31 cellular contexts compared by ENCODE assay signal in genomic region chr19:43760941-43761340, GRCh38. TPM values are rescaled to one million over a fixed set of nuclear protein-coding genes. Genes with fewer than 3 reads are reported as not detected.
DNase-seq lines count a peak whose midpoint lies in the region; FAIRE-seq and TF ChIP-seq lines count a peak whose summit lies in the region.
"Had no signal": no experiment of that assay in that cellular context is flagged by ENCODE, and none has a peak within 500 bp of the region (broad histone marks: within the 10 kb centered on the region; RNA-seq: fewer than 3 reads in every experiment).

No MANE protein-coding gene starts in this region.

- intact Hi-C loops in activated CD4-positive, alpha-beta T cell treated with anti-CD3 and anti-CD28 coated beads, Interleukin-2, amount 10 ng/mL, durations not matched to agents 24 days and 14 days (cut with micrococcal nuclease) = loop anchor here (10.0 kb wide), 1 partner anchor 994 kb away; no protein-coding TSS in a partner anchor

- peaks cover 78% of the 10 kb centered on the region for H3K4me1 Mint-ChIP-seq in activated CD4-positive, alpha-beta T cell treated with anti-CD3 and anti-CD28 coated beads, Interleukin-2, amount 10 ng/mL, durations not matched to agents 24 days and 14 days
- peaks cover 46% of the 10 kb centered on the region for H3K4me1 Mint-ChIP-seq in astrocyte (ENCODE audit: low read depth, unreplicated experiment)

- POLR2A ChIA-PET in HEK293 (lab: Yijun Ruan, JAX) = interaction anchor here (1.2 kb wide), 1 partner anchor 92 kb away, joined by 7 read pairs; no protein-coding TSS in a partner anchor

- H3K9me3 Mint-ChIP-seq in activated CD4-positive, alpha-beta T cell treated with anti-CD3 and anti-CD28 coated beads, Interleukin-2, amount 10 ng/mL, durations not matched to agents 24 days and 14 days = no peaks in the 10 kb centered on the region
- H3K9me3 Mint-ChIP-seq in astrocyte (ENCODE audit: unreplicated experiment) = no peaks in the 10 kb centered on the region

- no peak overlapping the region for H3K9ac ChIP-seq in astrocyte (ENCODE audit: low read length)

- H3K36me3 ChIP-seq in HEK293 (ENCODE audit: control insufficient read depth in 2 of 2, insufficient read depth in 1 of 2, low read length in 2 of 2) (peaks cover 4 to 6% of the 10 kb centered on the region in 2 experiments; a peak in 2 of 3 replicates), astrocyte (ENCODE audit: insufficient read depth, low read length) (no peaks in the 10 kb centered on the region), osteoblast (ENCODE audit: insufficient read depth, low read length) (no peaks in the 10 kb centered on the region)

- no peak for FAIRE-seq in astrocyte (lab: Jason Lieb, UNC)
- FAIRE-seq: D721Med, GM18507, HepG2, K562 had no signal

- H3K9me3 ChIP-seq in HEK293 (ENCODE audit: control insufficient read depth, insufficient read depth, low read depth, low read length) (no peaks in the 10 kb centered on the region), astrocyte (ENCODE audit: insufficient read depth, low read depth, low read length) (no peaks in the 10 kb centered on the region), osteoblast (ENCODE audit: low read depth, low read length) (no peaks in the 10 kb centered on the region)
- H3K9me3 ChIP-seq: HAP-1, SJSA1 had no signal

- no peak overlapping the region for H3K4me3 Mint-ChIP-seq in activated CD4-positive, alpha-beta T cell treated with anti-CD3 and anti-CD28 coated beads, Interleukin-2, amount 10 ng/mL, durations not matched to agents 24 days and 14 days
- no peak overlapping the region for H3K4me3 Mint-ChIP-seq in astrocyte (ENCODE audit: unreplicated experiment)

- peaks cover 55% of the 10 kb centered on the region for H3K36me3 Mint-ChIP-seq in activated CD4-positive, alpha-beta T cell treated with anti-CD3 and anti-CD28 coated beads, Interleukin-2, amount 10 ng/mL, durations not matched to agents 24 days and 14 days (ENCODE audit: low read depth)
- H3K36me3 Mint-ChIP-seq in astrocyte (ENCODE audit: low read depth, unreplicated experiment) = no peaks in the 10 kb centered on the region

- H4K20me1 ChIP-seq in astrocyte (ENCODE audit: insufficient read depth, low read length) = no peaks in the 10 kb centered on the region
- no peaks in the 10 kb centered on the region for H4K20me1 ChIP-seq in osteoblast (ENCODE audit: insufficient read depth, low read length)

- no peak overlapping the region for H3K4me2 ChIP-seq in astrocyte (ENCODE audit: low read length)
- no peak overlapping the region for H3K4me2 ChIP-seq in osteoblast (ENCODE audit: insufficient read depth, low read length)
- H3K4me2 ChIP-seq: PC-9 had no signal

- H3K27me3 ChIP-seq in astrocyte (ENCODE audit: insufficient read depth, low read length) (no peaks in the 10 kb centered on the region), osteoblast (ENCODE audit: insufficient read depth, low read length) (no peaks in the 10 kb centered on the region)
- H3K27me3 ChIP-seq: SJSA1 had no signal

- CTCF ChIA-PET in HEK293 (lab: Yijun Ruan, JAX) = interaction anchor here (0.5 to 3.4 kb wide), 4 partner anchors 15 to 149 kb away, joined by 3 to 27 read pairs (median 6); no protein-coding TSS in a partner anchor

- H3K79me2 ChIP-seq in astrocyte (ENCODE audit: insufficient read depth, low read length) (peaks cover 5% of the 10 kb centered on the region), osteoblast (ENCODE audit: insufficient read depth, low read length) (no peaks in the 10 kb centered on the region)

- no peak overlapping the region for H3K4me3 ChIP-seq in HEK293 (ENCODE audit: low read depth, low read length)
- H3K4me3 ChIP-seq in astrocyte (ENCODE audit: insufficient read depth, low read depth, low read length) = no peak overlapping the region
- H3K4me3 ChIP-seq in osteoblast (ENCODE audit: insufficient read depth, low read length) = no peak overlapping the region
- H3K4me3 ChIP-seq: HAP-1, K562, PC-9, SJSA1 had no signal

- DNase-seq in activated CD4-positive, alpha-beta T cell treated with anti-CD3 and anti-CD28 coated beads, Interleukin-2, amount 10 ng/mL, durations not matched to agents 24 days and 14 days = no peak
- no peak for DNase-seq in activated CD4-positive, alpha-beta T cell treated with anti-CD3 and anti-CD28 coated beads, Interleukin-2, amount 50 U/mL, for 1 hour
- no peak for DNase-seq in astrocyte (ENCODE audit: low read depth)
- DNase-seq in osteoblast (ENCODE audit: insufficient read length, low spot score, missing footprints) = no peak
- DNase-seq in NCI-H128 (lab: John Stamatoyannopoulos, UW; ENCODE audit: unreplicated experiment) = no peak
- no peak for DNase-seq in occipital lobe (lab: John Stamatoyannopoulos, UW)
- DNase-seq in midbrain (lab: John Stamatoyannopoulos, UW) = no peak
- DNase-seq: 8988T; ACHN; GOT3; Kasumi-1; NCI-H1092 treated with DMSO at 0.1 percent for 48 hours; NCI-H1436 treated with DMSO at 0.1 percent for 48 hours; NCI-H187 treated with DMSO at 0.1 percent for 48 hours; NCI-H2107; NCI-H526; NCI-H82; NK-92 treated with Interleukin-12 subunit alpha and Interleukin-12 subunit beta, amount 100 ng/mL, for 24 hours; PC-9; Right ventricle myocardium superior had no signal

- TF ChIP-seq CTCF in HEK293 (tag by site-specific recombination; IDR thresholded peaks at IDR 0.05) (no peak), astrocyte (IDR thresholded peaks at IDR 0.05; ENCODE audit: insufficient read depth, low read depth, low read length) (no peak), osteoblast (IDR thresholded peaks at IDR 0.05; ENCODE audit: extremely low read depth, low read depth, low read length) (no peak)

- H3K4me1 ChIP-seq in HEK293 (ENCODE audit: control insufficient read depth, insufficient read depth, low read length) (peaks cover 23% of the 10 kb centered on the region), astrocyte (ENCODE audit: insufficient read depth, low read length) (peaks cover 62% of the 10 kb centered on the region), osteoblast (ENCODE audit: insufficient read depth, low read length) (peaks cover 80% of the 10 kb centered on the region)

- H3K27ac Mint-ChIP-seq in activated CD4-positive, alpha-beta T cell treated with anti-CD3 and anti-CD28 coated beads, Interleukin-2, amount 10 ng/mL, durations not matched to agents 24 days and 14 days = peak overlapping the region; percentile 2
- H3K27ac Mint-ChIP-seq in astrocyte (ENCODE audit: unreplicated experiment) = no peak overlapping the region

- H3K27me3 Mint-ChIP-seq in activated CD4-positive, alpha-beta T cell treated with anti-CD3 and anti-CD28 coated beads, Interleukin-2, amount 10 ng/mL, durations not matched to agents 24 days and 14 days = no peaks in the 10 kb centered on the region
- H3K27me3 Mint-ChIP-seq in astrocyte (ENCODE audit: low read depth, unreplicated experiment) = no peaks in the 10 kb centered on the region

- H3K27ac ChIP-seq in HEK293 (ENCODE audit: extremely low read depth, low read depth, low read length) (no peak overlapping the region), astrocyte (ENCODE audit: low read depth, low read length) (peak overlapping the region; percentile 59), osteoblast (ENCODE audit: low read depth, low read length) (peak overlapping the region; percentile 89)
- H3K27ac ChIP-seq: PC-9, SJSA1 had no signal

- H2AFZ ChIP-seq in astrocyte (ENCODE audit: low read depth, low read length) (no peak overlapping the region), osteoblast (ENCODE audit: low read length) (no peak overlapping the region)
- H2AFZ ChIP-seq: PC-9 had no signal

TF ChIP-seq in HEK293, 187 proteins besides CTCF, POLR2A, EP300 and RAD21:
- TF ChIP-seq FEZF1 (tag by site-specific recombination; IDR thresholded peaks at IDR 0.05) (no peak), ZNF175 (tag by site-specific recombination; IDR thresholded peaks at IDR 0.05) (no peak), SP7 (tag by site-specific recombination; IDR thresholded peaks at IDR 0.05) (0 out of 2 replicates have a peak, but pooled peaks have one; percentile 38)

RNA-seq across cellular contexts. Expression of gene SMG9, which starts 6.2 kb away (rescaled TPM):
- 83.9 and 86.6 TPM in 2 replicates for total RNA-seq in activated CD4-positive, alpha-beta T cell treated with anti-CD3 and anti-CD28 coated beads, Interleukin-2, amount 10 ng/mL, durations not matched to agents 24 days and 14 days
- total RNA-seq in astrocyte = 35.0 and 37.0 TPM in 2 replicates
- total RNA-seq in osteoblast = 14.5 and 17.4 TPM in 2 replicates
- 6.4 TPM for total RNA-seq in occipital lobe

RNA-seq across cellular contexts. Expression of gene KCNN4, which starts 19.8 kb away (rescaled TPM):
- 165 and 172 TPM in 2 replicates for total RNA-seq in activated CD4-positive, alpha-beta T cell treated with anti-CD3 and anti-CD28 coated beads, Interleukin-2, amount 10 ng/mL, durations not matched to agents 24 days and 14 days
- total RNA-seq in astrocyte (2.6 and 3.6 TPM in 2 replicates), osteoblast (6.5 and 7.2 TPM in 2 replicates), occipital lobe (0.16 TPM)

RNA-seq across cellular contexts. Expression of gene LYPD5, which starts 41.3 kb away (rescaled TPM):
- total RNA-seq in activated CD4-positive, alpha-beta T cell treated with anti-CD3 and anti-CD28 coated beads, Interleukin-2, amount 10 ng/mL, durations not matched to agents 24 days and 14 days = 0.26 and 0.42 TPM in 2 replicates
- total RNA-seq in astrocyte = not detected in 2 replicates
- total RNA-seq in osteoblast = 0.29 and 0.72 TPM in 2 replicates
- 1.6 TPM for total RNA-seq in occipital lobe
- total RNA-seq: G401, HepG2 had no signal

RNA-seq across cellular contexts. Expression of gene IRGC, which starts 45.1 kb away (rescaled TPM):
- not detected in 2 replicates for total RNA-seq in activated CD4-positive, alpha-beta T cell treated with anti-CD3 and anti-CD28 coated beads, Interleukin-2, amount 10 ng/mL, durations not matched to agents 24 days and 14 days
- total RNA-seq in astrocyte (not detected in 2 replicates), osteoblast (not detected in 2 replicates), occipital lobe (not detected)
- total RNA-seq: G401, HepG2, HT1080, K562, M059J, PC-9, Right ventricle myocardium superior, RPMI7951, SJSA1 had no signal

Comparison
In these comparisons a context has a peak if more than half of its experiments do, and no peak if none do; other contexts are left out.
1. RNA of gene KCNN4, which starts 19.8 kb away (total RNA-seq): 165 to 172 TPM in activated CD4-positive, alpha-beta T cell treated with anti-CD3 and anti-CD28 coated beads, Interleukin-2, amount 10 ng/mL, durations not matched to agents 24 days and 14 days; 6.5 to 7.2 TPM in osteoblast, 2.6 to 3.6 TPM in astrocyte and 0.16 TPM in occipital lobe (single experiment); every median in the first group is over 10 times any median in the second.